Comparison of ENCODE assay signal across 2 cellular contexts in genomic region chr10:101490026-101490425, GRCh38.
TF ChIP-seq lines count a peak whose summit lies in the region.

No MANE protein-coding gene starts in this region.

TF ChIP-seq in GM23338, 12 proteins besides CTCF, POLR2A, EP300 and RAD21 (continued from another document):
- TF ChIP-seq ZNF462 (CRISPR knock-in tag; IDR thresholded peaks at IDR 0.05) (no peak), EZH2phosphoT487 (IDR thresholded peaks at IDR 0.05; ENCODE audit: unreplicated experiment) (no peak)

TF ChIP-seq in WTC11, 78 proteins besides CTCF, POLR2A, EP300 and RAD21 (continued from another document):
- TF ChIP-seq PRDM15 (CRISPR knock-in tag; IDR thresholded peaks at IDR 0.05) = no peak
- TF ChIP-seq ZNF317 (CRISPR knock-in tag; IDR thresholded peaks at IDR 0.05; ENCODE audit: borderline replicate concordance, low read depth) = no peak
- no peak for TF ChIP-seq NR3C1 (CRISPR knock-in tag; conservative IDR thresholded peaks at IDR 0.05; ENCODE audit: low read depth)
- TF ChIP-seq RELA (CRISPR knock-in tag; IDR thresholded peaks at IDR 0.05; ENCODE audit: borderline replicate concordance) = no peak
- no peak for TF ChIP-seq SMAD3 (CRISPR knock-in tag; IDR thresholded peaks at IDR 0.05; ENCODE audit: borderline replicate concordance)
- TF ChIP-seq, protein P1, sequence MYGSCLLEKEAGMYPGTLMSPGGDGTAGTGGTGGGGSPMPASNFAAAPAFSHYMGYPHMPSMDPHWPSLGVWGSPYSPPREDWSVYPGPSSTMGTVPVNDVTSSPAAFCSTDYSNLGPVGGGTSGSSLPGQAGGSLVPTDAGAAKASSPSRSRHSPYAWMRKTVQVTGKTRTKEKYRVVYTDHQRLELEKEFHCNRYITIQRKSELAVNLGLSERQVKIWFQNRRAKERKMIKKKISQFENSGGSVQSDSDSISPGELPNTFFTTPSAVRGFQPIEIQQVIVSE (CRISPR knock-in tag; IDR thresholded peaks at IDR 0.05; ENCODE audit: borderline replicate concordance) = no peak
- TF ChIP-seq CBFB (CRISPR knock-in tag; IDR thresholded peaks at IDR 0.05; ENCODE audit: low read depth) = no peak
- TF ChIP-seq ZMAT4 (CRISPR knock-in tag; IDR thresholded peaks at IDR 0.05) = no peak
- no peak for TF ChIP-seq FOXJ3 (CRISPR knock-in tag; IDR thresholded peaks at IDR 0.05; ENCODE audit: borderline replicate concordance)
- no peak for TF ChIP-seq ELF4 (CRISPR knock-in tag; IDR thresholded peaks at IDR 0.05; ENCODE audit: low read depth)
- TF ChIP-seq, protein P2, sequence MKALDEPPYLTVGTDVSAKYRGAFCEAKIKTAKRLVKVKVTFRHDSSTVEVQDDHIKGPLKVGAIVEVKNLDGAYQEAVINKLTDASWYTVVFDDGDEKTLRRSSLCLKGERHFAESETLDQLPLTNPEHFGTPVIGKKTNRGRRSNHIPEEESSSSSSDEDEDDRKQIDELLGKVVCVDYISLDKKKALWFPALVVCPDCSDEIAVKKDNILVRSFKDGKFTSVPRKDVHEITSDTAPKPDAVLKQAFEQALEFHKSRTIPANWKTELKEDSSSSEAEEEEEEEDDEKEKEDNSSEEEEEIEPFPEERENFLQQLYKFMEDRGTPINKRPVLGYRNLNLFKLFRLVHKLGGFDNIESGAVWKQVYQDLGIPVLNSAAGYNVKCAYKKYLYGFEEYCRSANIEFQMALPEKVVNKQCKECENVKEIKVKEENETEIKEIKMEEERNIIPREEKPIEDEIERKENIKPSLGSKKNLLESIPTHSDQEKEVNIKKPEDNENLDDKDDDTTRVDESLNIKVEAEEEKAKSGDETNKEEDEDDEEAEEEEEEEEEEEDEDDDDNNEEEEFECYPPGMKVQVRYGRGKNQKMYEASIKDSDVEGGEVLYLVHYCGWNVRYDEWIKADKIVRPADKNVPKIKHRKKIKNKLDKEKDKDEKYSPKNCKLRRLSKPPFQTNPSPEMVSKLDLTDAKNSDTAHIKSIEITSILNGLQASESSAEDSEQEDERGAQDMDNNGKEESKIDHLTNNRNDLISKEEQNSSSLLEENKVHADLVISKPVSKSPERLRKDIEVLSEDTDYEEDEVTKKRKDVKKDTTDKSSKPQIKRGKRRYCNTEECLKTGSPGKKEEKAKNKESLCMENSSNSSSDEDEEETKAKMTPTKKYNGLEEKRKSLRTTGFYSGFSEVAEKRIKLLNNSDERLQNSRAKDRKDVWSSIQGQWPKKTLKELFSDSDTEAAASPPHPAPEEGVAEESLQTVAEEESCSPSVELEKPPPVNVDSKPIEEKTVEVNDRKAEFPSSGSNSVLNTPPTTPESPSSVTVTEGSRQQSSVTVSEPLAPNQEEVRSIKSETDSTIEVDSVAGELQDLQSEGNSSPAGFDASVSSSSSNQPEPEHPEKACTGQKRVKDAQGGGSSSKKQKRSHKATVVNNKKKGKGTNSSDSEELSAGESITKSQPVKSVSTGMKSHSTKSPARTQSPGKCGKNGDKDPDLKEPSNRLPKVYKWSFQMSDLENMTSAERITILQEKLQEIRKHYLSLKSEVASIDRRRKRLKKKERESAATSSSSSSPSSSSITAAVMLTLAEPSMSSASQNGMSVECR (CRISPR knock-in tag; IDR thresholded peaks at IDR 0.05; ENCODE audit: borderline replicate concordance) = no peak
- TF ChIP-seq, protein P3, sequence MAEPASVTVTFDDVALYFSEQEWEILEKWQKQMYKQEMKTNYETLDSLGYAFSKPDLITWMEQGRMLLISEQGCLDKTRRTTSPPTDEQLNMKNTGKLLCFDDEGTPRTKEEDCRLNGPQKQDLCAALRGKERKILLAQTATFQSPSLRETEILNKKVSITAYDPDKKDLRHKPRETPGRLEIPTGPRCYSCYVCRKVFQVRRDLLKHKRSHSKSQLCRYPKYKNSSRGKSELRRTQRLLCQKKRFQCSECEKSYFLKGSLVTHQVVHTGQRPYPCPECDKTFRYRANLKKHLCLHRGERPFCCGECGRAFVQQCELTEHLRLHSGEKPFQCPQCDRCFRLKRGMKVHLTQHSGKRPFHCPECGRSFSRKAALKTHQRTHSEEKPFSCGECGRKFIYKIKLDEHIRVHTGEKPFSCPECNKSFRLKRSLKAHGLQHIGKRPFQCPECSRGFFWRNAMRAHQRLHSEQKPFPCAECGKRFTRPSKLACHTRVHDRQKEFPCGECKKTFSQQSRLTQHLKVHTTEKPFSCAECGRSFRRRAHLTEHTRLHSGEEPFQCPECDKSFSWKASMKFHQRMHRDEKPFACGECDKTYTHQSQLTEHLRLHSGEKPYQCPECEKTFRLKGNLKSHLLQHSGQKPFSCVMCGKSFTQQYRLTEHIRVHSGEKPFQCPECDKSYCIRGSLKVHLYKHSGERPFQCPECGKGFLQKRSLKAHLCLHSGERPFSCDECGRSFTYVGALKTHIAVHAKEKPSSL (CRISPR knock-in tag; conservative IDR thresholded peaks at IDR 0.05) = no peak
- TF ChIP-seq RORB (CRISPR knock-in tag; IDR thresholded peaks at IDR 0.05) = no peak
- TF ChIP-seq AR (CRISPR knock-in tag; IDR thresholded peaks at IDR 0.05) = no peak
- TF ChIP-seq ZNF138 (CRISPR knock-in tag; conservative IDR thresholded peaks at IDR 0.05) = no peak
TF ChIP-seq in WTC11: peak in this region for 0.
